1 cellular context compared by ENCODE assay signal in the genomic region with DNA sequence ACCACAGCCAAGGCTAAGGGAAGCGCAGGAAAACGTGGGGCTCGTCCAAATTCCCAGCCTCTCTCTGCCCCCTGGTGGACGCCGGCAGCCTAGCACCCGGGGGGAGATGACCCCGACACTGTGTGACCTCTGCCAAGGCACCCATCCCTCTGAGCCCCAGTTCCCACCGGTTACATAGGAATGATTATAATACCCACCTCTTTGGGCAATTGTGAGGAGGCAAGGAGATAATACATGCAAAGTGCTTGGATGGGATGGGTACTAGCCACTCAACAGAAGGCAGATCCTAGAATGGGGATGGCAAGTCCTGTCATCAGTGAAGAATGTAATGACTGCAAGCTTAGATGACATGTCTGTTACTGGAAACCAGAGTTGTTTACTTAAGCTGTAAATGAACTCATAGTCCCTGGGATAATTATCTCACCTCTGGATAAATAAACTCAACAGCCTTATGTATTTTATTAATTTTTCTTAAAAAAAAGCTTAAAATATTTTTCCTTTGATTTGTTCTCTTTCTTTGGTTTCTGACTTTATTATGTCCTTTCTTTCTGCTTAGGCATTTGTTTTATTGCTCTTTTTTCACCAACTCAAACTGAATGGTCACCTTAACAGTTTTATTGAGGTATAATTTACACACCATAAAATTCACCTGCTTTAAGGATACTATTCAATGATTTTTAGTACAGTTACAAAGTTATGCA.
TF ChIP-seq lines count a peak whose summit lies in the region.

No MANE protein-coding gene starts in this region.

TF ChIP-seq in H1, 55 proteins besides CTCF, POLR2A, EP300 and RAD21:
- TF ChIP-seq MAX (IDR thresholded peaks at IDR 0.05) (peak; percentile 54; the same call in 1 of the 2 replicates), BRCA1 (IDR thresholded peaks at IDR 0.05; ENCODE audit: low read depth, low read length) (no peak), HDAC6 (IDR thresholded peaks at IDR 0.05; ENCODE audit: low read depth, low read length) (no peak)
